ENCODE assay signal across 8 cellular contexts in the genomic region with DNA sequence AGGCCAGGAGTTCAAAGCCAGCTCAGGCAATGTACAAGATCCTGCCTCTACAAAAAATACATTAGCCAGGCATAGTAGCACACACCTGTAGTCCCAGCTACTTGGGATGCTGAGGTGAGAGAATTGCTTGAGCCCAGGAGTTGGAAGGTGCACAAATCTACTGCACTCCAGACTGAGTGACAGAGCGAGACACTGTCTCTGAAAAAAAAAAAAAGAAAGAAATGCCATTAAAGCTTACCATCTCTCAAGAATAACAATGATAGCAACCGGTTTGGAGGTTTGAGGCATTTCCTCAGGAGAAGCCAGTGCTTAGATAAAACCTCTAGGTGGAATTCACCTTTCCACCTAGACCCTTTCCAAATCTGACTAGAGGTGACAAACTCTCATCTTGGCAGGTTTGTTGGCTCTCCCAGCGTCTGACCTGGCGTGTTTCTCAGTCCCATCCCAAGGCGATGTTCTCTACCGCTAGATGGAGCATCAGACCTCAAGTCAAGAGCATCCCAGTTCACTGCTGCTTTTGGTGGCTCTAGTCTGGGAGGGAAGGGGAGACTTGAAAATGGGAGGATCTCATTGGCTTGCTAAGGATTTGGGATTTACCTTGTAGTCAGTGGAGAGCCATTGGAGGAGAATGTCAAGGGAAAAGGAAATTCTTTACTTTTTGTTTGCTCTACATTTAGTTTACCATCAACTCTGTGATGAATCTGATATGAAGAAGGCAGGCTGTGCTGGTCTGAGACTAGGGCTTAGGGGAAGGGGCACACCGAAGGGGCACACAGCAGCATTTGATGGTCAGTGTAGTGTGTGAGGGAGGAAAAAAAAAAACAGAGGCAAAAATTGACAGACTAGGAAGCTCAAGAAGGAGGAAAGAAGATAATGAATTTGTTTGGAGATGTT.
DNase-seq lines count a peak whose midpoint lies in the region; ATAC-seq and TF ChIP-seq lines count a peak whose summit lies in the region.

No MANE protein-coding gene starts in this region.

- H3K9me3 ChIP-seq in breast epithelium (no peaks in the 10 kb centered on the region), OCI-LY7 (ENCODE audit: low read length) (no peaks in the 10 kb centered on the region)

- no peaks in the 10 kb centered on the region for H3K27me3 ChIP-seq in breast epithelium

- H3K36me3 ChIP-seq in breast epithelium (no peaks in the 10 kb centered on the region), OCI-LY7 (ENCODE audit: insufficient read depth, low read length) (peaks cover 28% of the 10 kb centered on the region)

- H3K4me3 ChIP-seq in AG04449 (ENCODE audit: low read depth, low read length), result no peak overlapping the region
- H3K4me3 ChIP-seq in breast epithelium, result no peak overlapping the region
- H3K4me3 ChIP-seq in OCI-LY7 (ENCODE audit: low read depth, low read length, poor library complexity, severe bottlenecking), result no peak overlapping the region

- no peak for TF ChIP-seq POLR2A in breast epithelium (IDR thresholded peaks at IDR 0.05)

- TF ChIP-seq CTCF in AG04449 (IDR thresholded peaks at IDR 0.05; ENCODE audit: insufficient read depth, low read length, missing control alignments) (peak; percentile 88), breast epithelium (IDR thresholded peaks at IDR 0.05) (peak; percentile 56 to 74 (median 73)), OCI-LY7 (conservative IDR thresholded peaks at IDR 0.05; ENCODE audit: low read length) (no peak)

- H3K27ac ChIP-seq in breast epithelium (no peak overlapping the region), OCI-LY7 (ENCODE audit: low read depth, low read length, poor library complexity, severe bottlenecking) (no peak overlapping the region)

- H3K4me1 ChIP-seq in breast epithelium (no peaks in the 10 kb centered on the region), OCI-LY7 (ENCODE audit: insufficient read depth, low read length, poor library complexity, severe bottlenecking) (no peaks in the 10 kb centered on the region)

- H3K4me2 ChIP-seq in OCI-LY7 (ENCODE audit: low read length), result no peak overlapping the region

- DNase-seq in AG04449 (ENCODE audit: low read depth, low spot score) (no peak), HPDE6-E6E7 (ENCODE audit: extremely low spot score) (peak; percentile 80), SK-N-DZ (ENCODE audit: low spot score) (peak; percentile 78), breast epithelium (ENCODE audit: low spot score in 2 of 2) (peak; percentile 51 to 55), iris pigment epithelial cell (ENCODE audit: low read depth) (peak; percentile 70), OCI-LY7 (ENCODE audit: low spot score) (no peak)
- DNase-seq in stimulated activated CD4-positive, alpha-beta T cell treated with anti-CD3 and anti-CD28 coated beads, Interleukin-2, amount 100 ng/mL, for 4 hours (ENCODE audit: low read depth), result peak; percentile 5

- H3K79me2 ChIP-seq in OCI-LY7 (ENCODE audit: insufficient read depth, low read depth, low read length), result peaks cover 14% of the 10 kb centered on the region; the same call in 1 of the 2 replicates

- CTCF ChIA-PET in AG04449 (lab: Yijun Ruan, JAX) (interaction anchor here (0.6 to 4.9 kb wide), 30 partner anchors 7 to 684 kb away, joined by 3 to 87 read pairs (median 4); a partner anchor contains a TSS), OCI-LY7 (lab: Charles Lee; ENCODE audit: unreplicated experiment) (interaction anchor here (1.2 kb wide), 1 partner anchor 9 kb away, joined by 4 read pairs; no protein-coding TSS in a partner anchor)

- H4K20me1 ChIP-seq in OCI-LY7 (ENCODE audit: insufficient read depth, low read length), result no peaks in the 10 kb centered on the region

- no TSS peak for BruUV-seq in OCI-LY7 (replicated peaks; lab: Mats Ljungman, UMichigan)

- no peak overlapping the region for H2AFZ ChIP-seq in OCI-LY7 (ENCODE audit: low read length)

- POLR2A ChIA-PET in AG04449 (lab: Yijun Ruan, JAX), result interaction anchor here (1.5 kb wide), 1 partner anchor 68 kb away, joined by 3 read pairs; a partner anchor contains a TSS
- POLR2A ChIA-PET in OCI-LY7 (lab: Charles Lee), result interaction anchor here (0.7 kb wide), 1 partner anchor 105 kb away, joined by 3 read pairs; no protein-coding TSS in a partner anchor

- ATAC-seq in GM18520 (IDR thresholded peaks at IDR 0.05; ENCODE audit: unreplicated experiment), result peak; percentile 61

- H3K9me2 ChIP-seq in OCI-LY7 (ENCODE audit: insufficient read depth, low read length), result no peaks in the 10 kb centered on the region

- intact Hi-C loops in breast epithelium (cut with DNase I; ENCODE audit: low total_unique reads), result no loop called here
- intact Hi-C loops in OCI-LY7 (cut with micrococcal nuclease; ENCODE audit: unreplicated experiment), result loop anchor here (5.0 kb wide), 1 partner anchor 66 kb away; a partner anchor contains a TSS

Comparison
In these comparisons a context has a peak if more than half of its experiments do, and no peak if none do; other contexts are left out.
1. DNase-seq: peak in HPDE6-E6E7 (single experiment), SK-N-DZ (single experiment), breast epithelium (2 of 2), iris pigment epithelial cell (single experiment) and stimulated activated CD4-positive, alpha-beta T cell treated with anti-CD3 and anti-CD28 coated beads, Interleukin-2, amount 100 ng/mL, for 4 hours (single experiment); none in AG04449 (single experiment) and OCI-LY7 (single experiment).